In genomic region chr2:105406221-105406620, GRCh38 we compare ENCODE assay signal across 18 cellular contexts. TPM values are rescaled to one million over a fixed set of nuclear protein-coding genes. Genes with fewer than 3 reads are reported as not detected.
A peak's percentile ranks its signal among the peaks of the same experiment; 100 is the strongest.
DNase-seq lines count a peak whose midpoint lies in the region; ATAC-seq and TF ChIP-seq lines count a peak whose summit lies in the region.
"Had no signal": no experiment of that assay in that cellular context is flagged by ENCODE, and none has a peak within 500 bp of the region (broad histone marks: within the 10 kb centered on the region; RNA-seq: fewer than 3 reads in every experiment).

No MANE protein-coding gene starts in this region.

- no peaks in the 10 kb centered on the region for H3K27me3 ChIP-seq in Panc1 (ENCODE audit: control insufficient read depth, insufficient read depth, low read length)

- BruUV-seq in Panc1 (replicated peaks; lab: Mats Ljungman, UMichigan) = no TSS peak

- peaks cover 66% of the 10 kb centered on the region for H3K4me1 Mint-ChIP-seq in chondrocyte (ENCODE audit: low read depth)
- H3K4me1 Mint-ChIP-seq in activated CD4-positive, alpha-beta T cell treated with anti-CD3 and anti-CD28 coated beads, Interleukin-2, amount 10 ng/mL, durations not matched to agents 7 days and 5 days = no peaks in the 10 kb centered on the region
- no peaks in the 10 kb centered on the region for H3K4me1 Mint-ChIP-seq in activated naive CD8-positive, alpha-beta T cell treated with anti-CD3 and anti-CD28 coated beads for 36 hours
- H3K4me1 Mint-ChIP-seq: CD14-positive monocyte; stimulated activated memory B cell treated with anti-CD40 and anti-IgM and Interleukin-4, amounts not matched to agents 10 μg/mL and 1 μg/mL and 100 μg/mL, for 72 hours had no signal

- POLR2A ChIA-PET in Panc1 (lab: Charles Lee) = no interaction called here
- POLR2A ChIA-PET in activated CD4-positive, alpha-beta T cell treated with anti-CD3 and anti-CD28 coated beads, Interleukin-2, amount 10 ng/mL, durations not matched to agents 7 days and 5 days (lab: Charles Lee) = no interaction called here

- DNase-seq in Daoy (ENCODE audit: low read depth) = peak; percentile 73
- DNase-seq in Panc1 (ENCODE audit: low read depth, low spot score) = no peak
- DNase-seq in chondrocyte (ENCODE audit: low spot score) = no peak
- DNase-seq in mesenteric fat pad (ENCODE audit: low spot score) = peak; percentile 49
- DNase-seq in OCI-M2 (lab: John Stamatoyannopoulos, UW; ENCODE audit: unreplicated experiment) = no peak
- no peak for DNase-seq in activated CD4-positive, alpha-beta T cell treated with anti-CD3 and anti-CD28 coated beads, Interleukin-2, amount 10 ng/mL, durations not matched to agents 7 days and 5 days
- no peak for DNase-seq in activated naive CD8-positive, alpha-beta T cell treated with anti-CD3 and anti-CD28 coated beads for 36 hours
- DNase-seq: activated CD8-positive, alpha-beta memory T cell treated with anti-CD3 and anti-CD28 coated beads for 24 hours; activated naive CD4-positive, alpha-beta T cell treated with anti-CD3 and anti-CD28 coated beads for 36 hours; NCI-H1436 treated with DMSO at 0.1 percent for 48 hours; NCI-H526 treated with DMSO at 0.1 percent for 48 hours; psoas muscle; SHP77 treated with DMSO at 0.1 percent for 48 hours; stimulated activated CD4-positive, alpha-beta T cell treated with anti-CD3 and anti-CD28 coated beads, Interleukin-4, amount 100 ng/mL, for 4 hours had no signal

- no peak for ATAC-seq in Panc1
- no peak for ATAC-seq in GM19324 (IDR thresholded peaks at IDR 0.05; ENCODE audit: low FRiP score, unreplicated experiment)
- ATAC-seq: psoas muscle; stimulated activated memory B cell treated with anti-CD40 and anti-IgM and Interleukin-4, amounts not matched to agents 10 μg/mL and 1 μg/mL and 100 μg/mL, for 72 hours had no signal

- in situ Hi-C loops in Panc1 (cut with HindIII; ENCODE audit: low pct_unique_long_range_greater_than_20kb, low sequenced_read_pairs) = no loop called here

- peak overlapping the region; percentile 100 for H3K27ac ChIP-seq in Panc1 (ENCODE audit: low read length)
- H3K27ac ChIP-seq: coronary artery had no signal

- H3K9me3 Mint-ChIP-seq in chondrocyte (ENCODE audit: low read depth) = peaks cover 4% of the 10 kb centered on the region
- H3K9me3 Mint-ChIP-seq in activated CD4-positive, alpha-beta T cell treated with anti-CD3 and anti-CD28 coated beads, Interleukin-2, amount 10 ng/mL, durations not matched to agents 7 days and 5 days = no peaks in the 10 kb centered on the region
- no peaks in the 10 kb centered on the region for H3K9me3 Mint-ChIP-seq in activated naive CD8-positive, alpha-beta T cell treated with anti-CD3 and anti-CD28 coated beads for 36 hours
- H3K9me3 Mint-ChIP-seq: activated naive CD4-positive, alpha-beta T cell treated with anti-CD3 and anti-CD28 coated beads for 36 hours; CD14-positive monocyte; stimulated activated memory B cell treated with anti-CD40 and anti-IgM and Interleukin-4, amounts not matched to agents 10 μg/mL and 1 μg/mL and 100 μg/mL, for 72 hours had no signal

- no peaks in the 10 kb centered on the region for H3K9me3 ChIP-seq in Panc1 (ENCODE audit: control insufficient read depth, insufficient read depth, low read depth, low read length)
- H3K9me3 ChIP-seq: psoas muscle had no signal

- H3K4me3 ChIP-seq in Panc1 (ENCODE audit: low read depth in 2 of 2, low read length in 2 of 2) = no peak overlapping the region
- H3K4me3 ChIP-seq: coronary artery, psoas muscle had no signal

- CTCF ChIA-PET in Panc1 (lab: Charles Lee) = no interaction called here
- CTCF ChIA-PET in activated CD4-positive, alpha-beta T cell treated with anti-CD3 and anti-CD28 coated beads, Interleukin-2, amount 10 ng/mL, durations not matched to agents 7 days and 5 days (lab: Charles Lee) = no interaction called here

- no peak overlapping the region for H3K4me3 Mint-ChIP-seq in chondrocyte (ENCODE audit: unreplicated experiment)
- no peak overlapping the region for H3K4me3 Mint-ChIP-seq in activated CD4-positive, alpha-beta T cell treated with anti-CD3 and anti-CD28 coated beads, Interleukin-2, amount 10 ng/mL, durations not matched to agents 7 days and 5 days
- H3K4me3 Mint-ChIP-seq in activated naive CD8-positive, alpha-beta T cell treated with anti-CD3 and anti-CD28 coated beads for 36 hours = no peak overlapping the region
- H3K4me3 Mint-ChIP-seq: activated naive CD4-positive, alpha-beta T cell treated with anti-CD3 and anti-CD28 coated beads for 36 hours; CD14-positive monocyte; stimulated activated memory B cell treated with anti-CD40 and anti-IgM and Interleukin-4, amounts not matched to agents 10 μg/mL and 1 μg/mL and 100 μg/mL, for 72 hours had no signal

- H3K27me3 Mint-ChIP-seq in chondrocyte (ENCODE audit: low read depth) = no peaks in the 10 kb centered on the region
- peaks cover 19% of the 10 kb centered on the region for H3K27me3 Mint-ChIP-seq in activated CD4-positive, alpha-beta T cell treated with anti-CD3 and anti-CD28 coated beads, Interleukin-2, amount 10 ng/mL, durations not matched to agents 7 days and 5 days
- H3K27me3 Mint-ChIP-seq in activated naive CD8-positive, alpha-beta T cell treated with anti-CD3 and anti-CD28 coated beads for 36 hours = peaks cover 28% of the 10 kb centered on the region

- intact Hi-C loops in Panc1 (cut with micrococcal nuclease; ENCODE audit: unreplicated experiment) = no loop called here

- peaks cover 78% of the 10 kb centered on the region for H3K4me1 ChIP-seq in Panc1 (ENCODE audit: control insufficient read depth, insufficient read depth, low read length)

- TF ChIP-seq CTCF in Panc1 (IDR thresholded peaks at IDR 0.05) (no peak), chondrocyte (IDR thresholded peaks at IDR 0.05) (no peak)

- peak overlapping the region; percentile 34 for H3K27ac Mint-ChIP-seq in chondrocyte (ENCODE audit: unreplicated experiment)
- no peak overlapping the region for H3K27ac Mint-ChIP-seq in activated CD4-positive, alpha-beta T cell treated with anti-CD3 and anti-CD28 coated beads, Interleukin-2, amount 10 ng/mL, durations not matched to agents 7 days and 5 days
- no peak overlapping the region for H3K27ac Mint-ChIP-seq in activated naive CD8-positive, alpha-beta T cell treated with anti-CD3 and anti-CD28 coated beads for 36 hours
- H3K27ac Mint-ChIP-seq: activated naive CD4-positive, alpha-beta T cell treated with anti-CD3 and anti-CD28 coated beads for 36 hours; stimulated activated memory B cell treated with anti-CD40 and anti-IgM and Interleukin-4, amounts not matched to agents 10 μg/mL and 1 μg/mL and 100 μg/mL, for 72 hours had no signal

- no peaks in the 10 kb centered on the region for H3K36me3 Mint-ChIP-seq in chondrocyte (ENCODE audit: low read depth)
- H3K36me3 Mint-ChIP-seq in activated CD4-positive, alpha-beta T cell treated with anti-CD3 and anti-CD28 coated beads, Interleukin-2, amount 10 ng/mL, durations not matched to agents 7 days and 5 days (ENCODE audit: low read depth) = no peaks in the 10 kb centered on the region
- no peaks in the 10 kb centered on the region for H3K36me3 Mint-ChIP-seq in activated naive CD8-positive, alpha-beta T cell treated with anti-CD3 and anti-CD28 coated beads for 36 hours
- H3K36me3 Mint-ChIP-seq: CD14-positive monocyte; stimulated activated memory B cell treated with anti-CD40 and anti-IgM and Interleukin-4, amounts not matched to agents 10 μg/mL and 1 μg/mL and 100 μg/mL, for 72 hours had no signal

- H3K36me3 ChIP-seq in Panc1 (ENCODE audit: control insufficient read depth, insufficient read depth, low read length) = no peaks in the 10 kb centered on the region

RNA-seq across cellular contexts. Expression of gene FHL2, which starts 7.4 kb away (rescaled TPM):
- total RNA-seq in Daoy (2014; rRNA removed; shearing (Covaris generic)) = 147 and 173 TPM in 2 replicates
- total RNA-seq in Panc1 (2021; ENCODE audit: unreplicated experiment) (378 TPM), chondrocyte (63.6 to 104 TPM (median 97.3 TPM) in 3 replicates), mesenteric fat pad (36.3 TPM)
- 411 TPM for polyA plus RNA-seq in Panc1 (2012; ENCODE audit: insufficient read length)
- 1 to 10 TPM; 3.6 TPM for total RNA-seq in activated CD4-positive, alpha-beta T cell treated with anti-CD3 and anti-CD28 coated beads, Interleukin-2, amount 10 ng/mL, durations not matched to agents 7 days and 5 days
- total RNA-seq in activated naive CD8-positive, alpha-beta T cell treated with anti-CD3 and anti-CD28 coated beads for 36 hours = 1 to 10 TPM; 4.7 to 5.1 TPM

Comparison
In these comparisons a context has a peak if more than half of its experiments do, and no peak if none do; other contexts are left out.
1. DNase-seq: peak in Daoy (single experiment) and mesenteric fat pad (single experiment); none in Panc1 (single experiment), chondrocyte (single experiment), OCI-M2 (single experiment), activated CD4-positive, alpha-beta T cell treated with anti-CD3 and anti-CD28 coated beads, Interleukin-2, amount 10 ng/mL, durations not matched to agents 7 days and 5 days (single experiment) and activated naive CD8-positive, alpha-beta T cell treated with anti-CD3 and anti-CD28 coated beads for 36 hours (single experiment).